29 cellular contexts compared by ENCODE assay signal in the genomic region with DNA sequence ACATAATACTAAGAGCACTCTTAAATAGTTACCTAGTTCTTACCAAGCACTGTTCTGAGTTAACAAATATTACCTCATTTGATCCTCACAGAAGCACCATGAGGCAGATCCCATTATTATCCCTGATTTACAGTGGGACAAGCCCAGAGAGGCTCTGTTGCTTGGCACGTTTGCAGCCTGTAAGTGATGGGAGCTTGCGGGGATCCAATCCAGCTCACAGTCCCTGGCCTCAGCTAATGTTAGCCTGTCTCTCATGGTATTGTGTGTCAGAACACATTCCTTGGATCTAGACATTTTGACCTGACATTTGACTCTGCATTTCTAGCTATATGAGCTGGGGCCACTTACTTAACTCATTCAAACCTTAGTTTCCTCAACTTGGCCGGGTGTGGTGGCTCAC.
"Had no signal": no experiment of that assay in that cellular context is flagged by ENCODE, and none has a peak within 500 bp of the region (broad histone marks: within the 10 kb centered on the region; RNA-seq: fewer than 3 reads in every experiment).

No MANE protein-coding gene starts in this region.

- H3K4me1 ChIP-seq: ascending aorta, breast epithelium, foreskin keratinocyte, heart left ventricle had no signal

- H3K27ac ChIP-seq: ascending aorta, breast epithelium, cardiac muscle cell, foreskin keratinocyte, gastrocnemius medialis, heart left ventricle had no signal

- H3K9me3 ChIP-seq: ascending aorta, breast epithelium, gastrocnemius medialis had no signal

- DNase-seq: activated CD4-positive, alpha-beta memory T cell treated with anti-CD3 and anti-CD28 coated beads, Interleukin-2, amount 10 ng/mL, durations not matched to agents 7 days and 5 days; activated CD4-positive, alpha-beta T cell treated with anti-CD3 and anti-CD28 coated beads for 1 hour; activated CD4-positive, alpha-beta T cell treated with anti-CD3 and anti-CD28 coated beads for 4 hours; activated CD4-positive, alpha-beta T cell treated with anti-CD3 and anti-CD28 coated beads, Interleukin-2, amount 10 ng/mL, durations not matched to agents 7 days and 5 days; activated CD4-positive, alpha-beta T cell treated with anti-CD3 and anti-CD28 coated beads, Interleukin-2, amount 50 U/mL, for 4 hours; activated CD8-positive, alpha-beta memory T cell treated with anti-CD3 and anti-CD28 coated beads, Interleukin-2, amount 50 U/mL, for 48 hours; activated gamma-delta T cell; activated naive CD4-positive, alpha-beta T cell; activated naive CD4-positive, alpha-beta T cell treated with anti-CD3 and anti-CD28 coated beads, Interleukin-2, amount 10 ng/mL, durations not matched to agents 7 days and 5 days; activated naive CD8-positive, alpha-beta T cell treated with anti-CD3 and anti-CD28 coated beads, Interleukin-2, amount 10 ng/mL, durations not matched to agents 7 days and 5 days; activated T-cell treated with anti-CD3 and anti-CD28 coated beads for 4 hours; activated T-cell treated with anti-CD3 and anti-CD28 coated beads, Interleukin-2, amount 50 U/mL, for 24 hours; activated T-cell treated with anti-CD3 and anti-CD28 coated beads, Interleukin-2, amount 50 U/mL, for 72 hours; central memory CD4-positive, alpha-beta T cell; cerebellar nuclear complex; cortex of kidney; dermis blood vessel endothelial cell; effector CD4-positive, alpha-beta T cell; effector memory CD8-positive, alpha-beta T cell; foreskin keratinocyte; gastrocnemius medialis; glutamatergic neuron; heart left ventricle; T-helper 2 cell had no signal

- H3K27me3 ChIP-seq: ascending aorta, cardiac muscle cell, foreskin keratinocyte, gastrocnemius medialis had no signal

- H3K4me3 ChIP-seq: ascending aorta, breast epithelium, cardiac muscle cell, gastrocnemius medialis, heart left ventricle had no signal

- ATAC-seq: activated naive CD4-positive, alpha-beta T cell treated with anti-CD3 and anti-CD28 coated beads, Interleukin-2, amount 50 U/mL, for 72 hours; activated T-cell treated with anti-CD3 and anti-CD28 coated beads, Interleukin-2, amount 50 U/mL, for 72 hours; effector memory CD8-positive, alpha-beta T cell; foreskin keratinocyte; heart left ventricle; WTC11 had no signal

- H3K36me3 ChIP-seq: ascending aorta, breast epithelium, cardiac muscle cell, gastrocnemius medialis, heart left ventricle had no signal
